In the genomic region with DNA sequence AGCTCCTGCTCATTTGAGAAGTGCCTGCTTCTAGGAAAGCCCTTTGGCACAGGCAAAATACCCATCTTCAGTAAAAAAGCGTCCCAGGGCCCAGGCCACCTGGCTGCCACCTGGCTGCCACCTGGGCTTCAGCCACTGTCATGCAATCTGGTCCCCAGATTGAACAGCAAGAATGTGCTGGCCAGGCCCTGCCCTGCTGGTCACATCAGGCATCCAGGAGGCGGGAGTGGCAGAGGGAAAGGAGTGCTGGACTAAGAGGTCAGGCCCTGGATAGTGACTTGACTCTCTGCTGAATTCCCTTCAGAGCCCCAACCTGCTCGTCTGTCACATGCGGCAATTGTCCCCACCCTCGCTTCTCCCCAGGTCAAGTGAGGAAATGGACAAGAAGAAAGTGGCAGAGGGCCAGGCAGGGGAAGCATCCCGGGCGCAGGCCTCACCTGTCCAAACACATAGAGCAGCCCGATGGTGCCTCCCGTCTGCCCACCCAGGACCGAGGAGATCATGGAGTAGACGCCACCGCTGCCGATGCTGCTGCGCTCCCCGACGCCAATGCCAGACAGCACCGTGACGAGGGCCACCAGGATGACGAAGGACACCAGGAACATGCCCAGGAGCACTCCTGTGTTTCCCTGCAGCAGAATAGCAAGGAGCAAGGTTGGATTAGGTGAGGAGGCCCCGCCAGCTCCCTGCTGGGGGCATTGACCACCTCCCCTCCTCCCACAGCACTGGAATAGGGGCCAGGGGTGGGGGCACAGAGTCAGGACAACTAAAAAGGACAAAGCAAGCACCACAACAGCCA, we compare ENCODE assay signal across 12 cellular contexts. TPM values are rescaled to one million over a fixed set of nuclear protein-coding genes. Genes with fewer than 3 reads are reported as not detected.
DNase-seq lines count a peak whose midpoint lies in the region; ATAC-seq and TF ChIP-seq lines count a peak whose summit lies in the region.
"Had no signal": no experiment of that assay in that cellular context is flagged by ENCODE, and none has a peak within 500 bp of the region (broad histone marks: within the 10 kb centered on the region; RNA-seq: fewer than 3 reads in every experiment).

No MANE protein-coding gene starts in this region.

- DNase-seq in chondrocyte (ENCODE audit: low spot score) (no peak), MM.1S (no peak), middle frontal gyrus (ENCODE audit: extremely low spot score, low spot score) (no peak)
- DNase-seq: activated naive CD4-positive, alpha-beta T cell treated with anti-CD3 and anti-CD28 coated beads, Interleukin-2, amount 10 ng/mL, durations not matched to agents 7 days and 5 days; NCI-H2081 had no signal

- peak overlapping the region; percentile 2 for H3K4me3 Mint-ChIP-seq in chondrocyte (ENCODE audit: unreplicated experiment)
- H3K4me3 Mint-ChIP-seq in stimulated activated memory B cell treated with anti-CD40 and anti-IgM and Interleukin-4, amounts not matched to agents 10 μg/mL and 1 μg/mL and 100 μg/mL, for 72 hours = no peak overlapping the region
- H3K4me3 Mint-ChIP-seq: activated naive CD4-positive, alpha-beta T cell treated with anti-CD3 and anti-CD28 coated beads, Interleukin-2, amount 10 ng/mL, durations not matched to agents 7 days and 5 days had no signal

- peaks cover 5% of the 10 kb centered on the region for H3K4me1 ChIP-seq in parathyroid adenoma
- H3K4me1 ChIP-seq in MM.1S (ENCODE audit: low read length) = no peaks in the 10 kb centered on the region

- H3K79me2 ChIP-seq in parathyroid adenoma (no peaks in the 10 kb centered on the region), MM.1S (ENCODE audit: low read length) (no peaks in the 10 kb centered on the region)

- H3K4me1 Mint-ChIP-seq in chondrocyte (ENCODE audit: low read depth) = peaks cover 24% of the 10 kb centered on the region
- H3K4me1 Mint-ChIP-seq in stimulated activated memory B cell treated with anti-CD40 and anti-IgM and Interleukin-4, amounts not matched to agents 10 μg/mL and 1 μg/mL and 100 μg/mL, for 72 hours = peaks cover 12% of the 10 kb centered on the region
- H3K4me1 Mint-ChIP-seq: activated naive CD4-positive, alpha-beta T cell treated with anti-CD3 and anti-CD28 coated beads, Interleukin-2, amount 10 ng/mL, durations not matched to agents 7 days and 5 days had no signal

- no peak overlapping the region for H3K4me3 ChIP-seq in parathyroid adenoma (ENCODE audit: low read depth, low read length)
- H3K4me3 ChIP-seq in MM.1S (ENCODE audit: low read length) = no peak overlapping the region
- H3K4me3 ChIP-seq: HAP-1, tibial nerve had no signal

- no peaks in the 10 kb centered on the region for H3K9me2 ChIP-seq in MM.1S (replicated peaks; ENCODE audit: insufficient read depth, low read length)

- no peaks in the 10 kb centered on the region for H3K36me3 Mint-ChIP-seq in chondrocyte (ENCODE audit: low read depth)
- no peaks in the 10 kb centered on the region for H3K36me3 Mint-ChIP-seq in stimulated activated memory B cell treated with anti-CD40 and anti-IgM and Interleukin-4, amounts not matched to agents 10 μg/mL and 1 μg/mL and 100 μg/mL, for 72 hours
- H3K36me3 Mint-ChIP-seq: activated naive CD4-positive, alpha-beta T cell treated with anti-CD3 and anti-CD28 coated beads, Interleukin-2, amount 10 ng/mL, durations not matched to agents 7 days and 5 days had no signal

- ATAC-seq in GM18511 (IDR thresholded peaks at IDR 0.05; ENCODE audit: unreplicated experiment) = peak; percentile 24
- ATAC-seq in HG03432 (IDR thresholded peaks at IDR 0.05; ENCODE audit: unreplicated experiment) = peak; percentile 16
- ATAC-seq in stimulated activated memory B cell treated with anti-CD40 and anti-IgM and Interleukin-4, amounts not matched to agents 10 μg/mL and 1 μg/mL and 100 μg/mL, for 72 hours = no peak

- no peaks in the 10 kb centered on the region for H3F3A ChIP-seq in MM.1S (ENCODE audit: insufficient read depth, low read length)

- no peaks in the 10 kb centered on the region for H3K9me3 Mint-ChIP-seq in chondrocyte (ENCODE audit: low read depth)
- H3K9me3 Mint-ChIP-seq in stimulated activated memory B cell treated with anti-CD40 and anti-IgM and Interleukin-4, amounts not matched to agents 10 μg/mL and 1 μg/mL and 100 μg/mL, for 72 hours = no peaks in the 10 kb centered on the region
- H3K9me3 Mint-ChIP-seq: activated naive CD4-positive, alpha-beta T cell treated with anti-CD3 and anti-CD28 coated beads, Interleukin-2, amount 10 ng/mL, durations not matched to agents 7 days and 5 days had no signal

- peak overlapping the region; percentile 43 for H3K27ac Mint-ChIP-seq in chondrocyte (ENCODE audit: unreplicated experiment)
- H3K27ac Mint-ChIP-seq in stimulated activated memory B cell treated with anti-CD40 and anti-IgM and Interleukin-4, amounts not matched to agents 10 μg/mL and 1 μg/mL and 100 μg/mL, for 72 hours = no peak overlapping the region
- H3K27ac Mint-ChIP-seq: activated naive CD4-positive, alpha-beta T cell treated with anti-CD3 and anti-CD28 coated beads, Interleukin-2, amount 10 ng/mL, durations not matched to agents 7 days and 5 days had no signal

- H3K27me3 ChIP-seq in parathyroid adenoma (ENCODE audit: control insufficient read depth, insufficient read depth, low read length) = no peaks in the 10 kb centered on the region
- H3K27me3 ChIP-seq in MM.1S (replicated peaks; ENCODE audit: insufficient read depth, low read length) = no peaks in the 10 kb centered on the region
- H3K27me3 ChIP-seq: tibial nerve had no signal

- H4K20me1 ChIP-seq in MM.1S (ENCODE audit: insufficient read depth, low read length) = no peaks in the 10 kb centered on the region

- no peaks in the 10 kb centered on the region for H3K27me3 Mint-ChIP-seq in chondrocyte (ENCODE audit: low read depth)
- H3K27me3 Mint-ChIP-seq in stimulated activated memory B cell treated with anti-CD40 and anti-IgM and Interleukin-4, amounts not matched to agents 10 μg/mL and 1 μg/mL and 100 μg/mL, for 72 hours = no peaks in the 10 kb centered on the region

- peak overlapping the region; percentile 51 for H2AFZ ChIP-seq in parathyroid adenoma
- no peak overlapping the region for H2AFZ ChIP-seq in MM.1S (ENCODE audit: low read length)

- H3K9me3 ChIP-seq in parathyroid adenoma (ENCODE audit: control insufficient read depth, low read length) (no peaks in the 10 kb centered on the region), MM.1S (replicated peaks; ENCODE audit: insufficient read depth, low read length) (no peaks in the 10 kb centered on the region)
- H3K9me3 ChIP-seq: HAP-1, tibial nerve had no signal

- TF ChIP-seq CTCF in chondrocyte (IDR thresholded peaks at IDR 0.05) (no peak), parathyroid adenoma (IDR thresholded peaks at IDR 0.05) (no peak), MM.1S (IDR thresholded peaks at IDR 0.05; ENCODE audit: low read length) (no peak)

- H3K27ac ChIP-seq in parathyroid adenoma (no peak overlapping the region), MM.1S (ENCODE audit: low read length) (no peak overlapping the region)
- H3K27ac ChIP-seq: C4-2B had no signal

- H3K9ac ChIP-seq in parathyroid adenoma (no peak overlapping the region), MM.1S (ENCODE audit: low read length) (no peak overlapping the region)

- H3K36me3 ChIP-seq in parathyroid adenoma (ENCODE audit: control insufficient read depth, insufficient read depth, low read length) (no peaks in the 10 kb centered on the region), MM.1S (replicated peaks; ENCODE audit: insufficient read depth, low read length) (no peaks in the 10 kb centered on the region)
- H3K36me3 ChIP-seq: HAP-1, tibial nerve had no signal

- H3K4me2 ChIP-seq in parathyroid adenoma (ENCODE audit: low read length) (no peak overlapping the region), MM.1S (ENCODE audit: low read depth, low read length) (no peak overlapping the region)

RNA-seq across cellular contexts. Expression of gene SLC12A8, which starts 25.5 kb away (rescaled TPM):
- total RNA-seq in chondrocyte = 6.1 to 7.7 TPM (median 7.4 TPM) in 3 replicates
